Comparison of ENCODE assay signal across 20 cellular contexts in the genomic region with DNA sequence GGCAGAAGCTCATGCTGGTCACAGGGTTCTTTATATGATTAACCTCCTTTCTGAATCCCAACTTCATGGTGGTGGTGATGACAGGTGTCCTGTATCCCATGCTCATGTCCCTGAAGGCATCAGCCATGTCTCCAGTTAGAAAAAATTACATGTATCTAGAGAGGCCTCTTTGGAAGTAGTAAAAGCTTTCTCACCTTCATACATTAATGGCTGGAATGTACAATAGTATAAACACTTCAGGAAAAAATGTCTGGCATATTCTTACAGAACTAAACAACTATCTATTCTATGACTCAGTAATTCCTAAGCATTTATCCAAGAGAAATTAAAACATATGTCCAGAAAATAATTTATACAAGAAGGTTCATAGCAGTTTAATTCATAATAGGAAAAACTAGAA. TPM values are rescaled to one million over a fixed set of nuclear protein-coding genes. Genes with fewer than 3 reads are reported as not detected.
"Had no signal": no experiment of that assay in that cellular context is flagged by ENCODE, and none has a peak within 500 bp of the region (broad histone marks: within the 10 kb centered on the region; RNA-seq: fewer than 3 reads in every experiment).

No MANE protein-coding gene starts in this region.

- DNase-seq: effector memory CD4-positive, alpha-beta T cell; foreskin keratinocyte; immature natural killer cell; kidney; left cardiac atrium; left ventricle myocardium inferior; lower lobe of right lung; natural killer cell; nucleus accumbens; pancreas; right cardiac atrium; small intestine; stimulated activated CD4-positive, alpha-beta T cell treated with anti-CD3 and anti-CD28 coated beads, Interleukin-12 subunit alpha, Interleukin-12 subunit beta, amount 100 ng/mL, for 4 hours; stimulated activated naive CD4-positive, alpha-beta T cell treated with Interleukin-2 at 50 U/mL for 16 hours had no signal

- H3K4me3 ChIP-seq: left ventricle myocardium inferior, lower lobe of right lung, pancreas had no signal

- FAIRE-seq: kidney, pancreas, small intestine had no signal

- H3K27me3 ChIP-seq: foreskin keratinocyte, pancreas had no signal

- H3K36me3 ChIP-seq: left ventricle myocardium inferior, lower lobe of right lung, pancreas had no signal

- H3K4me1 ChIP-seq: left ventricle myocardium inferior, lower lobe of right lung, pancreas had no signal

- H3K27ac ChIP-seq: foreskin keratinocyte, left ventricle myocardium inferior, lower lobe of right lung, pancreas had no signal

- ATAC-seq: foreskin keratinocyte, left cardiac atrium, lower lobe of right lung, natural killer cell, pancreas, right cardiac atrium had no signal

- H3K9me3 ChIP-seq: left ventricle myocardium inferior, lower lobe of right lung, pancreas had no signal

RNA-seq across cellular contexts. Expression of a gene that starts 34.0 kb away (rescaled TPM):
- total RNA-seq: epithelial cell of proximal tubule, foreskin keratinocyte, kidney, left cardiac atrium, left ventricle myocardium inferior, lower lobe of right lung, mucosa of gallbladder, myocyte, neural crest cell, pancreas, progenitor cell of endocrine pancreas, right cardiac atrium, urinary bladder had no signal

RNA-seq across cellular contexts. Expression of a gene that starts 51.0 kb away (rescaled TPM):
- total RNA-seq: epithelial cell of proximal tubule, foreskin keratinocyte, kidney, left cardiac atrium, left ventricle myocardium inferior, lower lobe of right lung, myocyte, natural killer cell, neural crest cell, right cardiac atrium, urinary bladder had no signal
